Comparison of ENCODE assay signal across 18 cellular contexts in the genomic region with DNA sequence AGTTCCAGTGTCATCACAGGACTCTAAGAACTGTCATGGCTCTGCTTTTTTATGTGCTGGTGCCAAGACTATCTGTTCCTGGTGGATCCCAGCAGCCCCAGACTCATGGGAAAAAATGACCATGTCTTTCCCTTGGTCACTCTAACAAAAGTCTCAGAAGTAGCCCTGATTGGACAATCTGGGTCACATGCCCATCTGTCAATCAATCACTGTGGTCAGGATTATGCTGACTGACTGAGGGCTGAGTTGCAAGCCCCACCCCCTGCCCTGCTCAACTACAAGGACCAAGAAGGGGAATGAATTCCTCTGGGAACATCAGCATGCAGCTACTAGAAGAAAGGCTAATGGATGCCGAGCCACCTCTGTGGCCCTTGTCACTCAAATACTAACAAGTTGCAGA.
"Had no signal": no experiment of that assay in that cellular context is flagged by ENCODE, and none has a peak within 500 bp of the region (broad histone marks: within the 10 kb centered on the region; RNA-seq: fewer than 3 reads in every experiment).

No MANE protein-coding gene starts in this region.

- H3K36me3 ChIP-seq: MG63 had no signal

- H3K9ac ChIP-seq: SK-N-SH had no signal

- H3K4me2 ChIP-seq: SK-N-SH had no signal

- DNase-seq: Karpas-422, KG1, MG63, NCI-H1092 treated with DMSO at 0.1 percent for 48 hours, NCI-H1436, NCI-H1694, NCI-H187 treated with DMSO at 0.1 percent for 48 hours, NCI-H2029 treated with DMSO at 0.1 percent for 48 hours, NCI-H345, NCI-H446 treated with DMSO at 0.1 percent for 48 hours, NCI-H510A treated with DMSO at 0.1 percent for 48 hours, NCI-H526, Right ventricle myocardium superior, RPMI8226, SIG-M5, SK-N-SH, T-helper 1 cell had no signal

- H3K9me3 ChIP-seq: MG63, SK-N-SH had no signal

- FAIRE-seq: RCC 7860 had no signal

- H3K4me3 ChIP-seq: MG63 had no signal

- H3K27me3 ChIP-seq: MG63 had no signal
